15 cellular contexts compared by ENCODE assay signal in genomic region chr4:102157984-102158383, GRCh38.
"Had no signal": no experiment of that assay in that cellular context is flagged by ENCODE, and none has a peak within 500 bp of the region (broad histone marks: within the 10 kb centered on the region; RNA-seq: fewer than 3 reads in every experiment).

No MANE protein-coding gene starts in this region.

- H3K36me3 ChIP-seq: adrenal gland, colonic mucosa, heart left ventricle, sigmoid colon, tibial nerve had no signal

- H3K4me1 ChIP-seq: adrenal gland, colonic mucosa, heart left ventricle, psoas muscle, sigmoid colon, tibial nerve had no signal

- H3K9me3 ChIP-seq: adrenal gland, colonic mucosa, heart left ventricle, psoas muscle, sigmoid colon, tibial nerve had no signal

- H3K27me3 ChIP-seq: adrenal gland, colonic mucosa, heart left ventricle, sigmoid colon, tibial nerve had no signal

- H3K27ac ChIP-seq: adrenal gland, colonic mucosa, heart left ventricle, psoas muscle, sigmoid colon, tibial nerve had no signal

- H3K4me3 ChIP-seq: adrenal gland, colonic mucosa, heart left ventricle, psoas muscle, sigmoid colon, tibial nerve had no signal

- DNase-seq: activated CD4-positive, alpha-beta T cell treated with anti-CD3 and anti-CD28 coated beads, Interleukin-2, amount 50 U/mL, for 1 hour; activated naive CD4-positive, alpha-beta T cell treated with anti-CD3 and anti-CD28 coated beads, Interleukin-2, amount 50 U/mL, for 16 hours; adrenal gland; caudate nucleus; colonic mucosa; effector CD4-positive, alpha-beta T cell; foreskin melanocyte; heart left ventricle; islet precursor cell; nephron progenitor cell; psoas muscle; sigmoid colon; stimulated activated CD4-positive, alpha-beta T cell treated with anti-CD3 and anti-CD28 coated beads, Interleukin-2, amount 100 ng/mL, for 24 hours; stimulated activated naive B cell treated with anti-CD40 and anti-IgM and Interleukin-4, amounts not matched to agents 10 μg/mL and 1 μg/mL and 100 μg/mL, for 72 hours had no signal
